Comparison of ENCODE assay signal across 8 cellular contexts in the genomic region with DNA sequence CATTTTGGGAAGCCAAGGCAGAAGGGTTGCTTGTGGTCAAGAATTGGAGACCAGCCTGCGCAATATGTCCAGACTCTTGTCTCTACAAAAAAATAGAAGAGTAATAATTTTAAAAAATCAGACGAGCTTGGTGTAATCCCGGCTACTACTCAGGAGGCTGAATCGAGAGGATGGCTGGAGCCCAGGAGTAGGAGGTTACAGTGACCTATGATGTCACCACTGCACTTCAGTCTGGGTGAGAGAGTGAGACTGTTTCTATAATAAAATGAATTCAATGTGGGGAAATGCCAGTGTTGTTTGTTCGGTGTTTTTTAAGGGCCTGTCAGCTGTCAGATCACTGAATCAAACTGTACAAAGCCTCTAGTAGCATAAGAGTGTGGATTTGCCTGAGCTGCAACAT. TPM values are rescaled to one million over a fixed set of nuclear protein-coding genes. Genes with fewer than 3 reads are reported as not detected.
DNase-seq lines count a peak whose midpoint lies in the region; ATAC-seq and TF ChIP-seq lines count a peak whose summit lies in the region.

No MANE protein-coding gene starts in this region.

- intact Hi-C loops in activated naive CD4-positive, alpha-beta T cell treated with anti-CD3 and anti-CD28 coated beads for 36 hours (cut with micrococcal nuclease): loop anchor here (5.0 to 10.0 kb wide), 3 partner anchors 529 to 1627 kb away; partner anchors contain the start of genes OBI1 and POU4F1
- intact Hi-C loops in activated T-helper 1 cell treated with anti-CD3 and anti-CD28 coated beads, Interleukin-12 subunit alpha, Interleukin-12 subunit beta, Interleukin-2, Interleukin-4 antibody, amounts not matched to agents 30 ng/mL and 10 ng/mL and 1 ng/mL, durations not matched to agents 14 hours and 24 hours and 36 hours (cut with micrococcal nuclease): loop anchor here (5.0 kb wide), 2 partner anchors 264 to 1706 kb away; no protein-coding TSS in a partner anchor

- DNase-seq in activated naive CD4-positive, alpha-beta T cell treated with anti-CD3 and anti-CD28 coated beads for 36 hours: peak; percentile 22
- DNase-seq in activated naive CD4-positive, alpha-beta T cell (lab: John Stamatoyannopoulos, UW): no peak
- no peak for DNase-seq in activated T-helper 1 cell treated with anti-CD3 and anti-CD28 coated beads, Interleukin-12 subunit alpha, Interleukin-12 subunit beta, Interleukin-2, Interleukin-4 antibody, amounts not matched to agents 30 ng/mL and 10 ng/mL and 1 ng/mL, durations not matched to agents 14 hours and 24 hours and 36 hours (ENCODE audit: low spot score)
- DNase-seq in iris pigment epithelial cell (ENCODE audit: low read depth): peak; percentile 47
- DNase-seq in type B pancreatic cell (ENCODE audit: extremely low spot score, unreplicated experiment): no peak
- DNase-seq in mesenteric fat pad (ENCODE audit: low spot score): no peak
- DNase-seq in stimulated activated CD4-positive, alpha-beta T cell treated with anti-CD3 and anti-CD28 coated beads, Interleukin-12 subunit alpha, Interleukin-12 subunit beta, amount 100 ng/mL, for 4 hours: no peak

- no peak for TF ChIP-seq CTCF in type B pancreatic cell (conservative IDR thresholded peaks at IDR 0.05)

- H3K27ac Mint-ChIP-seq in activated naive CD4-positive, alpha-beta T cell treated with anti-CD3 and anti-CD28 coated beads for 36 hours: no peak overlapping the region
- peak overlapping the region; percentile 61 for H3K27ac Mint-ChIP-seq in activated T-helper 1 cell treated with anti-CD3 and anti-CD28 coated beads, Interleukin-12 subunit alpha, Interleukin-12 subunit beta, Interleukin-2, Interleukin-4 antibody, amounts not matched to agents 30 ng/mL and 10 ng/mL and 1 ng/mL, durations not matched to agents 14 hours and 24 hours and 36 hours
- peak overlapping the region; percentile 98 for H3K27ac Mint-ChIP-seq in type B pancreatic cell

- peaks cover 30% of the 10 kb centered on the region for H3K4me1 Mint-ChIP-seq in activated naive CD4-positive, alpha-beta T cell treated with anti-CD3 and anti-CD28 coated beads for 36 hours (ENCODE audit: low read depth)
- peaks cover 46% of the 10 kb centered on the region for H3K4me1 Mint-ChIP-seq in activated T-helper 1 cell treated with anti-CD3 and anti-CD28 coated beads, Interleukin-12 subunit alpha, Interleukin-12 subunit beta, Interleukin-2, Interleukin-4 antibody, amounts not matched to agents 30 ng/mL and 10 ng/mL and 1 ng/mL, durations not matched to agents 14 hours and 24 hours and 36 hours (ENCODE audit: low read depth)
- H3K4me1 Mint-ChIP-seq in type B pancreatic cell (ENCODE audit: unreplicated experiment): peaks cover 40% of the 10 kb centered on the region

- no peaks in the 10 kb centered on the region for H3K9me3 Mint-ChIP-seq in activated naive CD4-positive, alpha-beta T cell treated with anti-CD3 and anti-CD28 coated beads for 36 hours
- no peaks in the 10 kb centered on the region for H3K9me3 Mint-ChIP-seq in activated T-helper 1 cell treated with anti-CD3 and anti-CD28 coated beads, Interleukin-12 subunit alpha, Interleukin-12 subunit beta, Interleukin-2, Interleukin-4 antibody, amounts not matched to agents 30 ng/mL and 10 ng/mL and 1 ng/mL, durations not matched to agents 14 hours and 24 hours and 36 hours
- no peaks in the 10 kb centered on the region for H3K9me3 Mint-ChIP-seq in type B pancreatic cell

- CTCF ChIA-PET in activated naive CD4-positive, alpha-beta T cell treated with anti-CD3 and anti-CD28 coated beads for 36 hours (lab: Charles Lee): interaction anchor here (1.0 to 2.7 kb wide), 3 partner anchors 14 to 143 kb away, joined by 3 to 10 read pairs (median 3); no protein-coding TSS in a partner anchor

- H3K27me3 Mint-ChIP-seq in activated naive CD4-positive, alpha-beta T cell treated with anti-CD3 and anti-CD28 coated beads for 36 hours (ENCODE audit: low read depth): no peaks in the 10 kb centered on the region
- no peaks in the 10 kb centered on the region for H3K27me3 Mint-ChIP-seq in activated T-helper 1 cell treated with anti-CD3 and anti-CD28 coated beads, Interleukin-12 subunit alpha, Interleukin-12 subunit beta, Interleukin-2, Interleukin-4 antibody, amounts not matched to agents 30 ng/mL and 10 ng/mL and 1 ng/mL, durations not matched to agents 14 hours and 24 hours and 36 hours (ENCODE audit: insufficient read depth)
- H3K27me3 Mint-ChIP-seq in type B pancreatic cell: peaks cover 2% of the 10 kb centered on the region

- peak overlapping the region; percentile 91 for H3K4me3 Mint-ChIP-seq in activated naive CD4-positive, alpha-beta T cell treated with anti-CD3 and anti-CD28 coated beads for 36 hours
- H3K4me3 Mint-ChIP-seq in activated T-helper 1 cell treated with anti-CD3 and anti-CD28 coated beads, Interleukin-12 subunit alpha, Interleukin-12 subunit beta, Interleukin-2, Interleukin-4 antibody, amounts not matched to agents 30 ng/mL and 10 ng/mL and 1 ng/mL, durations not matched to agents 14 hours and 24 hours and 36 hours: peak overlapping the region; percentile 83
- H3K4me3 Mint-ChIP-seq in type B pancreatic cell: peak overlapping the region; percentile 98

- peaks cover 2% of the 10 kb centered on the region for H3K36me3 Mint-ChIP-seq in activated naive CD4-positive, alpha-beta T cell treated with anti-CD3 and anti-CD28 coated beads for 36 hours (ENCODE audit: low read depth)
- peaks cover 12% of the 10 kb centered on the region for H3K36me3 Mint-ChIP-seq in activated T-helper 1 cell treated with anti-CD3 and anti-CD28 coated beads, Interleukin-12 subunit alpha, Interleukin-12 subunit beta, Interleukin-2, Interleukin-4 antibody, amounts not matched to agents 30 ng/mL and 10 ng/mL and 1 ng/mL, durations not matched to agents 14 hours and 24 hours and 36 hours (ENCODE audit: low read depth)
- peaks cover 4% of the 10 kb centered on the region for H3K36me3 Mint-ChIP-seq in type B pancreatic cell

- no peak for ATAC-seq in HG03520 (IDR thresholded peaks at IDR 0.05; ENCODE audit: unreplicated experiment)

RNA-seq across cellular contexts. Expression of gene FBXL3, which starts 1.2 kb away (rescaled TPM):
- 10 to 100 TPM; 27.1 to 27.4 TPM for total RNA-seq in activated naive CD4-positive, alpha-beta T cell treated with anti-CD3 and anti-CD28 coated beads for 36 hours
- total RNA-seq in activated T-helper 1 cell treated with anti-CD3 and anti-CD28 coated beads, Interleukin-12 subunit alpha, Interleukin-12 subunit beta, Interleukin-2, Interleukin-4 antibody, amounts not matched to agents 30 ng/mL and 10 ng/mL and 1 ng/mL, durations not matched to agents 14 hours and 24 hours and 36 hours: 40.1 and 40.8 TPM in 2 replicates
- 28.7 and 36.6 TPM in 2 replicates for total RNA-seq in type B pancreatic cell (ENCODE audit: low replicate concordance)
- 44.9 TPM for total RNA-seq in mesenteric fat pad

RNA-seq across cellular contexts. Expression of gene CLN5, which starts 36.3 kb away (rescaled TPM):
- 10 to 100 TPM; 13.6 to 14.6 TPM for total RNA-seq in activated naive CD4-positive, alpha-beta T cell treated with anti-CD3 and anti-CD28 coated beads for 36 hours
- total RNA-seq in activated T-helper 1 cell treated with anti-CD3 and anti-CD28 coated beads, Interleukin-12 subunit alpha, Interleukin-12 subunit beta, Interleukin-2, Interleukin-4 antibody, amounts not matched to agents 30 ng/mL and 10 ng/mL and 1 ng/mL, durations not matched to agents 14 hours and 24 hours and 36 hours: 14.2 and 16.9 TPM in 2 replicates
- total RNA-seq in type B pancreatic cell (ENCODE audit: low replicate concordance): 24.9 and 25.6 TPM in 2 replicates
- total RNA-seq in mesenteric fat pad: 27.2 TPM

Comparison
In these comparisons a context has a peak if more than half of its experiments do, and no peak if none do; other contexts are left out.
1. DNase-seq: peak in activated naive CD4-positive, alpha-beta T cell treated with anti-CD3 and anti-CD28 coated beads for 36 hours (single experiment) and iris pigment epithelial cell (single experiment); none in activated naive CD4-positive, alpha-beta T cell (0 of 4), activated T-helper 1 cell treated with anti-CD3 and anti-CD28 coated beads, Interleukin-12 subunit alpha, Interleukin-12 subunit beta, Interleukin-2, Interleukin-4 antibody, amounts not matched to agents 30 ng/mL and 10 ng/mL and 1 ng/mL, durations not matched to agents 14 hours and 24 hours and 36 hours (single experiment), type B pancreatic cell (single experiment), mesenteric fat pad (single experiment) and stimulated activated CD4-positive, alpha-beta T cell treated with anti-CD3 and anti-CD28 coated beads, Interleukin-12 subunit alpha, Interleukin-12 subunit beta, amount 100 ng/mL, for 4 hours (single experiment).
2. Peak in every context shown above with its lines, with median percentiles within 50 percentile points of each other: H3K4me3 Mint-ChIP-seq.